In the genomic region with DNA sequence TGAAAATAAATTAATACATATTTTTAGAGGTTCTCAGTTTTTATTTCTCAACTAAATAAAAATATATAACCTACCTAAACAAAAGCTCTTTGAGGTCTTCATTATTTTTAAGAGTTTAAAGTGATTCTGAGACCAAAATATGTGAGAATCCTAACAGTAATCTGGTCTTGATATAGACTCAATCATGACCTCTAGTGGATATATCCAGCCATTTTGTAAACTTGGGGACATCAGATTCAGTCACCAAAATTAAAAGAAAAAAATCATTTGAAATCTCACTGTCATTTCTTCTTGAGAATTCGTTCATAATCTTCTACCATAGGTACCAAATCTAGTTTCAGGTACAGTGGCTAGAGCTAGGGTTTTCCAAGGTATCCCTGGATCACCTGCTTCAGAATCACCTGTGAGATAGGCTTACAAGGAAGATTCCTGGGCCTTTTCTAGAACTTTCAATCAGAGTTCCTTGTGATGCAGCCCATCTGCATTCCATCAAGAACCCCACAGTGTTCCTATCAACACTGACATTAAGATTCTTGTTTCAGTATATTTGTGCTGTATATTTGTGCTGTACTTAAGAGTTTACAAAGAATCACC, we compare ENCODE assay signal across 1 cellular context.
TF ChIP-seq lines count a peak whose summit lies in the region.

No MANE protein-coding gene starts in this region.

TF ChIP-seq in GM23338, 12 proteins besides CTCF, POLR2A, EP300 and RAD21 (continued from another document):
- TF ChIP-seq, protein P1, sequence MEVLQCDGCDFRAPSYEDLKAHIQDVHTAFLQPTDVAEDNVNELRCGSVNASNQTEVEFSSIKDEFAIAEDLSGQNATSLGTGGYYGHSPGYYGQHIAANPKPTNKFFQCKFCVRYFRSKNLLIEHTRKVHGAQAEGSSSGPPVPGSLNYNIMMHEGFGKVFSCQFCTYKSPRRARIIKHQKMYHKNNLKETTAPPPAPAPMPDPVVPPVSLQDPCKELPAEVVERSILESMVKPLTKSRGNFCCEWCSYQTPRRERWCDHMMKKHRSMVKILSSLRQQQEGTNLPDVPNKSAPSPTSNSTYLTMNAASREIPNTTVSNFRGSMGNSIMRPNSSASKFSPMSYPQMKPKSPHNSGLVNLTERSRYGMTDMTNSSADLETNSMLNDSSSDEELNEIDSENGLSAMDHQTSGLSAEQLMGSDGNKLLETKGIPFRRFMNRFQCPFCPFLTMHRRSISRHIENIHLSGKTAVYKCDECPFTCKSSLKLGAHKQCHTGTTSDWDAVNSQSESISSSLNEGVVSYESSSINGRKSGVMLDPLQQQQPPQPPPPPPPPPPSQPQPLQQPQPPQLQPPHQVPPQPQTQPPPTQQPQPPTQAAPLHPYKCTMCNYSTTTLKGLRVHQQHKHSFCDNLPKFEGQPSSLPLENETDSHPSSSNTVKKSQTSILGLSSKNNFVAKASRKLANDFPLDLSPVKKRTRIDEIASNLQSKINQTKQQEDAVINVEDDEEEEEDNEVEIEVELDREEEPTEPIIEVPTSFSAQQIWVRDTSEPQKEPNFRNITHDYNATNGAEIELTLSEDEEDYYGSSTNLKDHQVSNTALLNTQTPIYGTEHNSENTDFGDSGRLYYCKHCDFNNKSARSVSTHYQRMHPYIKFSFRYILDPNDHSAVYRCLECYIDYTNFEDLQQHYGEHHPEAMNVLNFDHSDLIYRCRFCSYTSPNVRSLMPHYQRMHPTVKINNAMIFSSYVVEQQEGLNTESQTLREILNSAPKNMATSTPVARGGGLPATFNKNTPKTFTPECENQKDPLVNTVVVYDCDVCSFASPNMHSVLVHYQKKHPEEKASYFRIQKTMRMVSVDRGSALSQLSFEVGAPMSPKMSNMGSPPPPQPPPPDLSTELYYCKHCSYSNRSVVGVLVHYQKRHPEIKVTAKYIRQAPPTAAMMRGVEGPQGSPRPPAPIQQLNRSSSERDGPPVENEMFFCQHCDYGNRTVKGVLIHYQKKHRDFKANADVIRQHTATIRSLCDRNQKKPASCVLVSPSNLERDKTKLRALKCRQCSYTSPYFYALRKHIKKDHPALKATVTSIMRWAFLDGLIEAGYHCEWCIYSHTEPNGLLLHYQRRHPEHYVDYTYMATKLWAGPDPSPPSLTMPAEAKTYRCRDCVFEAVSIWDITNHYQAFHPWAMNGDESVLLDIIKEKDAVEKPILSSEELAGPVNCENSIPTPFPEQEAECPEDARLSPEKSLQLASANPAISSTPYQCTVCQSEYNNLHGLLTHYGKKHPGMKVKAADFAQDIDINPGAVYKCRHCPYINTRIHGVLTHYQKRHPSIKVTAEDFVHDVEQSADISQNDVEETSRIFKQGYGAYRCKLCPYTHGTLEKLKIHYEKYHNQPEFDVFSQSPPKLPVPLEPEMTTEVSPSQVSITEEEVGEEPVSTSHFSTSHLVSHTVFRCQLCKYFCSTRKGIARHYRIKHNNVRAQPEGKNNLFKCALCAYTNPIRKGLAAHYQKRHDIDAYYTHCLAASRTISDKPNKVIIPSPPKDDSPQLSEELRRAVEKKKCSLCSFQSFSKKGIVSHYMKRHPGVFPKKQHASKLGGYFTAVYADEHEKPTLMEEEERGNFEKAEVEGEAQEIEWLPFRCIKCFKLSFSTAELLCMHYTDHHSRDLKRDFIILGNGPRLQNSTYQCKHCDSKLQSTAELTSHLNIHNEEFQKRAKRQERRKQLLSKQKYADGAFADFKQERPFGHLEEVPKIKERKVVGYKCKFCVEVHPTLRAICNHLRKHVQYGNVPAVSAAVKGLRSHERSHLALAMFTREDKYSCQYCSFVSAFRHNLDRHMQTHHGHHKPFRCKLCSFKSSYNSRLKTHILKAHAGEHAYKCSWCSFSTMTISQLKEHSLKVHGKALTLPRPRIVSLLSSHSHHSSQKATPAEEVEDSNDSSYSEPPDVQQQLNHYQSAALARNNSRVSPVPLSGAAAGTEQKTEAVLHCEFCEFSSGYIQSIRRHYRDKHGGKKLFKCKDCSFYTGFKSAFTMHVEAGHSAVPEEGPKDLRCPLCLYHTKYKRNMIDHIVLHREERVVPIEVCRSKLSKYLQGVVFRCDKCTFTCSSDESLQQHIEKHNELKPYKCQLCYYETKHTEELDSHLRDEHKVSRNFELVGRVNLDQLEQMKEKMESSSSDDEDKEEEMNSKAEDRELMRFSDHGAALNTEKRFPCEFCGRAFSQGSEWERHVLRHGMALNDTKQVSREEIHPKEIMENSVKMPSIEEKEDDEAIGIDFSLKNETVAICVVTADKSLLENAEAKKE (CRISPR knock-in tag; IDR thresholded peaks at IDR 0.05) = no peak
- TF ChIP-seq NANOG (IDR thresholded peaks at IDR 0.05; ENCODE audit: borderline replicate concordance) = no peak
- TF ChIP-seq ZNF114 (CRISPR knock-in tag; IDR thresholded peaks at IDR 0.05) = no peak
- TF ChIP-seq ZNF331 (CRISPR knock-in tag; IDR thresholded peaks at IDR 0.05; ENCODE audit: low read depth) = no peak
